In the genomic region with DNA sequence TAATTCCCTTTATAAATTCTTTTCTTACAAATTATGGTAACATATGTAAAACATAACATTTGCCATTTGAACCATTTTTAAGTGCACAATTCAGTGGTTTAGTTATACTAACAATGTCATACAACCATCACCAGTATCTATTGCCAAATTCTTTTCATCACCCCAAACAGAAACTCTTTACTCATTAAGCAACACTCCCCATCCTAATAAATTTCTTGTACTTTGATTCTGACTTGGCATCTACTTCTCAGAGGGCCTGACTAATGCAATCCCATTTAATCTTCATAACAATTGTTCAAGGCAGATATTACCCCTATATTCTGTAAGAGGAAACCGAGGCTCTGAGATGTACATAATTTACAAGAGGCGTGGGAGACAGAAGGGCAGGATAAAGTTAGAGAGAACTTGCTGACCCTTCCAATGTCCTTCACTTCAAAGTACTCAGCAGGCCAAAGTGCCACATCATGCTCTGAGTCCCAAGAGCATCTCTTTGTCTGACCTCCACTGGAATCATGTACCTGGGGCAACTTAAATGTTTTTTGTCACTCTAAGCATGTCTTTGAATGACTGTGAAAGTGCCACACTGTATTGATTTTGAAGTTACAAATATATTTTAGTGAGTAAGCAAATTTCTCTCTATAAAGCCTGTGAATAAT, we compare ENCODE assay signal across 39 cellular contexts.
"Had no signal": no experiment of that assay in that cellular context is flagged by ENCODE, and none has a peak within 500 bp of the region (broad histone marks: within the 10 kb centered on the region; RNA-seq: fewer than 3 reads in every experiment).

No MANE protein-coding gene starts in this region.

- H3K36me3 Mint-ChIP-seq: activated naive CD4-positive, alpha-beta T cell treated with anti-CD3 and anti-CD28 coated beads, Interleukin-2, amount 10 ng/mL, durations not matched to agents 7 days and 5 days; activated naive CD4-positive, alpha-beta T cell treated with anti-CD3 and anti-CD28 coated beads, Interleukin-2, amount 50 U/mL, for 24 hours; activated naive CD4-positive, alpha-beta T cell treated with anti-CD3 and anti-CD28 coated beads, Interleukin-2, amount 50 U/mL, for 72 hours; activated naive CD8-positive, alpha-beta T cell; activated naive CD8-positive, alpha-beta T cell treated with anti-CD3 and anti-CD28 coated beads for 36 hours; activated naive CD8-positive, alpha-beta T cell treated with anti-CD3 and anti-CD28 coated beads, Interleukin-2, amount 10 ng/mL, durations not matched to agents 7 days and 5 days; brain had no signal

- H3K4me1 Mint-ChIP-seq: activated naive CD4-positive, alpha-beta T cell treated with anti-CD3 and anti-CD28 coated beads, Interleukin-2, amount 10 ng/mL, durations not matched to agents 7 days and 5 days; activated naive CD4-positive, alpha-beta T cell treated with anti-CD3 and anti-CD28 coated beads, Interleukin-2, amount 50 U/mL, for 24 hours; activated naive CD8-positive, alpha-beta T cell treated with anti-CD3 and anti-CD28 coated beads for 36 hours; activated naive CD8-positive, alpha-beta T cell treated with anti-CD3 and anti-CD28 coated beads, Interleukin-2, amount 10 ng/mL, durations not matched to agents 7 days and 5 days; activated naive CD8-positive, alpha-beta T cell treated with anti-CD3 and anti-CD28 coated beads, Interleukin-2, amount 50 U/mL, for 24 hours; activated T-helper 17 cell treated with anti-CD3 and anti-CD28 coated beads, Interleukin-2, amount 50 U/mL, for 72 hours; central memory CD8-positive, alpha-beta T cell had no signal

- ATAC-seq: activated naive CD4-positive, alpha-beta T cell treated with anti-CD3 and anti-CD28 coated beads, Interleukin-2, amount 50 U/mL, for 72 hours; activated naive CD8-positive, alpha-beta T cell treated with anti-CD3 and anti-CD28 coated beads, Interleukin-2, amount 50 U/mL, for 24 hours; activated T-cell treated with anti-CD3 and anti-CD28 coated beads, Interleukin-2, amount 50 U/mL, for 4 hours; activated T-cell treated with anti-CD3 and anti-CD28 coated beads, Interleukin-2, amount 50 U/mL, for 72 hours; activated T-helper 17 cell treated with anti-CD3 and anti-CD28 coated beads, Interleukin-2, amount 50 U/mL, for 72 hours; body of pancreas had no signal

- DNase-seq: activated effector memory CD4-positive, alpha-beta T cell treated with anti-CD3 and anti-CD28 coated beads, Interleukin-2, amount 50 U/mL, for 16 hours; activated effector memory CD4-positive, alpha-beta T cell treated with Interleukin-2 at 50 U/mL for 16 hours; activated gamma-delta T cell; activated gamma-delta T cell treated with Interleukin-2 at 50 U/mL for 16 hours; activated naive CD4-positive, alpha-beta T cell; activated naive CD4-positive, alpha-beta T cell treated with anti-CD3 and anti-CD28 coated beads for 36 hours; activated naive CD4-positive, alpha-beta T cell treated with anti-CD3 and anti-CD28 coated beads, Interleukin-2, amount 10 ng/mL, durations not matched to agents 7 days and 5 days; activated naive CD4-positive, alpha-beta T cell treated with anti-CD3 and anti-CD28 coated beads, Interleukin-2, amount 50 U/mL, for 16 hours; activated naive CD4-positive, alpha-beta T cell treated with Interleukin-2 at 50 U/mL for 16 hours; activated naive CD8-positive, alpha-beta T cell treated with anti-CD3 and anti-CD28 coated beads for 36 hours; activated naive CD8-positive, alpha-beta T cell treated with anti-CD3 and anti-CD28 coated beads, Interleukin-2, amount 10 ng/mL, durations not matched to agents 7 days and 5 days; activated naive CD8-positive, alpha-beta T cell treated with anti-CD3 and anti-CD28 coated beads, Interleukin-2, amount 50 U/mL, for 24 hours; activated T-cell treated with anti-CD3 and anti-CD28 coated beads for 4 hours; activated T-cell treated with anti-CD3 and anti-CD28 coated beads, Interleukin-2, amount 50 U/mL, for 1 hour; activated T-cell treated with anti-CD3 and anti-CD28 coated beads, Interleukin-2, amount 50 U/mL, for 24 hours; activated T-cell treated with anti-CD3 and anti-CD28 coated beads, Interleukin-2, amount 50 U/mL, for 4 hours; activated T-cell treated with anti-CD3 and anti-CD28 coated beads, Interleukin-2, amount 50 U/mL, for 48 hours; activated T-cell treated with anti-CD3 and anti-CD28 coated beads, Interleukin-2, amount 50 U/mL, for 72 hours; adrenal gland; amniotic stem cell; amygdala; anterior cingulate cortex; aorta; body of pancreas; brain microvascular endothelial cell; caudate nucleus; central memory CD4-positive, alpha-beta T cell; cerebellar nuclear complex had no signal

- H3K4me3 ChIP-seq: adrenal gland, ascending aorta, body of pancreas, breast epithelium, cardiac muscle cell had no signal

- H3K4me1 ChIP-seq: adrenal gland, ascending aorta, body of pancreas, breast epithelium had no signal

- H3K27ac ChIP-seq: adrenal gland, ascending aorta, body of pancreas, brain microvascular endothelial cell, breast epithelium, cardiac muscle cell had no signal

- H3K27me3 ChIP-seq: adrenal gland, ascending aorta, body of pancreas, brain microvascular endothelial cell, breast epithelium, cardiac muscle cell had no signal

- H3K9me3 ChIP-seq: adrenal gland, ascending aorta, body of pancreas, breast epithelium had no signal

- H3K27ac Mint-ChIP-seq: activated naive CD4-positive, alpha-beta T cell treated with anti-CD3 and anti-CD28 coated beads for 36 hours; activated naive CD4-positive, alpha-beta T cell treated with anti-CD3 and anti-CD28 coated beads, Interleukin-2, amount 10 ng/mL, durations not matched to agents 7 days and 5 days; activated naive CD4-positive, alpha-beta T cell treated with anti-CD3 and anti-CD28 coated beads, Interleukin-2, amount 50 U/mL, for 24 hours; activated naive CD4-positive, alpha-beta T cell treated with anti-CD3 and anti-CD28 coated beads, Interleukin-2, amount 50 U/mL, for 72 hours; activated naive CD8-positive, alpha-beta T cell; activated naive CD8-positive, alpha-beta T cell treated with anti-CD3 and anti-CD28 coated beads for 36 hours; activated naive CD8-positive, alpha-beta T cell treated with anti-CD3 and anti-CD28 coated beads, Interleukin-2, amount 10 ng/mL, durations not matched to agents 7 days and 5 days; activated naive CD8-positive, alpha-beta T cell treated with anti-CD3 and anti-CD28 coated beads, Interleukin-2, amount 50 U/mL, for 24 hours; activated T-cell treated with anti-CD3 and anti-CD28 coated beads, Interleukin-2, amount 50 U/mL, for 24 hours; activated T-cell treated with anti-CD3 and anti-CD28 coated beads, Interleukin-2, amount 50 U/mL, for 72 hours; activated T-helper 1 cell treated with anti-CD3 and anti-CD28 coated beads, Interleukin-12 subunit alpha, Interleukin-12 subunit beta, Interleukin-2, Interleukin-4 antibody, amounts not matched to agents 30 ng/mL and 10 ng/mL and 1 ng/mL, durations not matched to agents 14 hours and 24 hours and 36 hours; activated T-helper 17 cell treated with anti-CD3 and anti-CD28 coated beads, Interleukin-2, amount 50 U/mL, for 72 hours; activated T-helper 2 cell treated with anti-CD3 and anti-CD28 coated beads, Interferon-gamma antibody, Interleukin-2, Interleukin-4, amounts not matched to agents 10 μg/mL and 5 μg/mL and 100 μg/mL, durations not matched to agents 14 hours and 24 hours and 36 hours; brain had no signal

- H3K36me3 ChIP-seq: adrenal gland, ascending aorta, brain microvascular endothelial cell, breast epithelium, cardiac muscle cell had no signal

- H3K9me3 Mint-ChIP-seq: activated naive CD4-positive, alpha-beta T cell treated with anti-CD3 and anti-CD28 coated beads for 36 hours; activated naive CD4-positive, alpha-beta T cell treated with anti-CD3 and anti-CD28 coated beads, Interleukin-2, amount 10 ng/mL, durations not matched to agents 7 days and 5 days; activated naive CD8-positive, alpha-beta T cell treated with anti-CD3 and anti-CD28 coated beads for 36 hours; activated naive CD8-positive, alpha-beta T cell treated with anti-CD3 and anti-CD28 coated beads, Interleukin-2, amount 10 ng/mL, durations not matched to agents 7 days and 5 days; activated naive CD8-positive, alpha-beta T cell treated with anti-CD3 and anti-CD28 coated beads, Interleukin-2, amount 50 U/mL, for 24 hours; activated T-cell treated with anti-CD3 and anti-CD28 coated beads, Interleukin-2, amount 50 U/mL, for 4 hours; activated T-helper 1 cell treated with anti-CD3 and anti-CD28 coated beads, Interleukin-12 subunit alpha, Interleukin-12 subunit beta, Interleukin-2, Interleukin-4 antibody, amounts not matched to agents 30 ng/mL and 10 ng/mL and 1 ng/mL, durations not matched to agents 14 hours and 24 hours and 36 hours; activated T-helper 17 cell treated with anti-CD3 and anti-CD28 coated beads, Interleukin-2, amount 50 U/mL, for 72 hours; activated T-helper 2 cell treated with anti-CD3 and anti-CD28 coated beads, Interferon-gamma antibody, Interleukin-2, Interleukin-4, amounts not matched to agents 10 μg/mL and 5 μg/mL and 100 μg/mL, durations not matched to agents 14 hours and 24 hours and 36 hours; central memory CD8-positive, alpha-beta T cell had no signal

- H3K4me3 Mint-ChIP-seq: activated naive CD4-positive, alpha-beta T cell treated with anti-CD3 and anti-CD28 coated beads for 36 hours; activated naive CD4-positive, alpha-beta T cell treated with anti-CD3 and anti-CD28 coated beads, Interleukin-2, amount 10 ng/mL, durations not matched to agents 7 days and 5 days; activated naive CD4-positive, alpha-beta T cell treated with anti-CD3 and anti-CD28 coated beads, Interleukin-2, amount 50 U/mL, for 24 hours; activated naive CD8-positive, alpha-beta T cell; activated naive CD8-positive, alpha-beta T cell treated with anti-CD3 and anti-CD28 coated beads for 36 hours; activated naive CD8-positive, alpha-beta T cell treated with anti-CD3 and anti-CD28 coated beads, Interleukin-2, amount 10 ng/mL, durations not matched to agents 7 days and 5 days; activated naive CD8-positive, alpha-beta T cell treated with anti-CD3 and anti-CD28 coated beads, Interleukin-2, amount 50 U/mL, for 24 hours; activated T-cell treated with anti-CD3 and anti-CD28 coated beads, Interleukin-2, amount 50 U/mL, for 24 hours; activated T-cell treated with anti-CD3 and anti-CD28 coated beads, Interleukin-2, amount 50 U/mL, for 4 hours; activated T-cell treated with anti-CD3 and anti-CD28 coated beads, Interleukin-2, amount 50 U/mL, for 72 hours; activated T-helper 1 cell treated with anti-CD3 and anti-CD28 coated beads, Interleukin-12 subunit alpha, Interleukin-12 subunit beta, Interleukin-2, Interleukin-4 antibody, amounts not matched to agents 30 ng/mL and 10 ng/mL and 1 ng/mL, durations not matched to agents 14 hours and 24 hours and 36 hours; activated T-helper 17 cell treated with anti-CD3 and anti-CD28 coated beads, Interleukin-2, amount 50 U/mL, for 72 hours; brain; central memory CD8-positive, alpha-beta T cell had no signal

- H3K27me3 Mint-ChIP-seq: activated naive CD4-positive, alpha-beta T cell treated with anti-CD3 and anti-CD28 coated beads, Interleukin-2, amount 10 ng/mL, durations not matched to agents 7 days and 5 days; activated naive CD8-positive, alpha-beta T cell treated with anti-CD3 and anti-CD28 coated beads, Interleukin-2, amount 10 ng/mL, durations not matched to agents 7 days and 5 days; activated naive CD8-positive, alpha-beta T cell treated with anti-CD3 and anti-CD28 coated beads, Interleukin-2, amount 50 U/mL, for 24 hours; brain had no signal
